ENCODE assay signal across 1 cellular context in the genomic region with DNA sequence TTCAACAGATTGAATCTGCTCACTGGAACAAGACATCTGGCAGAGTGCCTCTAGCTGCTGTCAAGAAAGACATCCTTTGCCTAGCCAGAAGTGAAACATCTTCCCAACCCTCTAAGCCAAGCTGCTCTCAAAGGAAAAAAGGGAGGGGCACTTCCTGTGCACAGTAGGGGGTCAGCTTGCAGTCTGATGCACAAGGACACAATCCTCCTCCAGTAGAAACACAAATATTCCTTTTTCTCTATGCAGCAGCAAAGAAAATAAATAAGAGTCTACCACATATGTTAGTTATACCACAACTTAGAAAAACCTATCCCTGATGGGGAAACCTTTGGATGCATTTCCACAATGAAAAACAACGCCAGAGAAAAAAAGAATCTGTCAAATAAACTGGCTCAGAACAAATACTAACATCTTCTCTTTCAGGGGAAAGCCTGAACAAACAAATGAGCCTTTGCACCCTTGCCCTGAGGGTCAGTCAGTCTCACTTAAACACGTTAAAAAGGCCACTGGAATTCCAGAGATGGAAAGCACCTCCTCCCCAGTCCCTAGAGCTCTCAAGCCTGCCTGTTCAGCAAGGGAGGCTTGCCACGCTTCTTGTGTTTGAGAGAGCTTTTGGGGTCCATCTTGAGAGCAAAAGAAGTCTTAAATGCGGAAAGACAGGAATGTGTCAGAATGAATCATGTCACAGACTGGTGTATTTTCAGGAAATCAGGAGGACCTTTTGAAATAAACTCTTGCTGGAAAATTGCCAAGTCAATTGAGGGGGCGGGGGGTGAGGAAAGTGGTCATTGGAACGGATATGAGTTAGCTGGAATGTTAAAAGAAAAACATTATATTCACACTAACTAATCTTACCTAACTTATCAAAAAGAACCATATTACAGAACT.
TF ChIP-seq lines count a peak whose summit lies in the region.

No MANE protein-coding gene starts in this region.

TF ChIP-seq in HepG2, 621 proteins besides CTCF, POLR2A, EP300 and RAD21 (continued from another document and continues in another):
- TF ChIP-seq HNRNPL (IDR thresholded peaks at IDR 0.05; ENCODE audit: low read depth, low read length) (no peak), BCL6 (CRISPR knock-in tag; IDR thresholded peaks at IDR 0.05) (peak; percentile 70), ZBTB38 (CRISPR knock-in tag; IDR thresholded peaks at IDR 0.05) (no peak), TOPORS (CRISPR knock-in tag; IDR thresholded peaks at IDR 0.05) (no peak), RERE (CRISPR knock-in tag; IDR thresholded peaks at IDR 0.05; ENCODE audit: low read depth) (0 out of 2 replicates have a peak, but pooled peaks have one; percentile 22), CBX5 (CRISPR knock-in tag; IDR thresholded peaks at IDR 0.05; ENCODE audit: borderline replicate concordance) (no peak), ZNF260 (CRISPR knock-in tag; IDR thresholded peaks at IDR 0.05; ENCODE audit: borderline replicate concordance, low read depth) (no peak), FOXP1 (IDR thresholded peaks at IDR 0.05) (no peak), FOXP1 (CRISPR knock-in tag; IDR thresholded peaks at IDR 0.05) (peak; percentile 48; the same call in 1 of the 2 replicates), SNAPC4 (CRISPR knock-in tag; IDR thresholded peaks at IDR 0.05) (no peak), SOX6 (IDR thresholded peaks at IDR 0.05) (no peak), SOX6 (CRISPR knock-in tag; IDR thresholded peaks at IDR 0.05) (peak; percentile 67), MTERF4 (CRISPR knock-in tag; IDR thresholded peaks at IDR 0.05) (no peak), ZNF292 (CRISPR knock-in tag; IDR thresholded peaks at IDR 0.05; ENCODE audit: borderline replicate concordance, low read depth) (0 out of 2 replicates have a peak, but pooled peaks have one; percentile 28), HNRNPLL (IDR thresholded peaks at IDR 0.05; ENCODE audit: low read depth, low read length, poor library complexity, severe bottlenecking) (no peak), RORA (CRISPR knock-in tag; IDR thresholded peaks at IDR 0.05) (no peak), HNF4A (CRISPR knock-in tag; IDR thresholded peaks at IDR 0.05) (peak; percentile 56), MNT (IDR thresholded peaks at IDR 0.05) (no peak), ZSCAN12 (CRISPR knock-in tag; IDR thresholded peaks at IDR 0.05) (no peak), SP5 (CRISPR knock-in tag; IDR thresholded peaks at IDR 0.05; ENCODE audit: borderline replicate concordance, low read depth) (no peak; the same call in 1 of the 2 replicates), ZNF570 (CRISPR knock-in tag; IDR thresholded peaks at IDR 0.05; ENCODE audit: borderline replicate concordance) (no peak), ZNF20 (CRISPR knock-in tag; IDR thresholded peaks at IDR 0.05) (no peak), PITX1 (CRISPR knock-in tag; IDR thresholded peaks at IDR 0.05) (peak; percentile 64; the same call in 1 of the 2 replicates), ZFP62 (CRISPR knock-in tag; IDR thresholded peaks at IDR 0.05) (no peak), ARID5B (CRISPR knock-in tag; IDR thresholded peaks at IDR 0.05) (peak; percentile 72), RXRA (CRISPR knock-in tag; IDR thresholded peaks at IDR 0.05) (peak; percentile 36; the same call in 1 of the 2 replicates), ZNF629 (CRISPR knock-in tag; conservative IDR thresholded peaks at IDR 0.05) (no peak)
- TF ChIP-seq, protein P1, sequence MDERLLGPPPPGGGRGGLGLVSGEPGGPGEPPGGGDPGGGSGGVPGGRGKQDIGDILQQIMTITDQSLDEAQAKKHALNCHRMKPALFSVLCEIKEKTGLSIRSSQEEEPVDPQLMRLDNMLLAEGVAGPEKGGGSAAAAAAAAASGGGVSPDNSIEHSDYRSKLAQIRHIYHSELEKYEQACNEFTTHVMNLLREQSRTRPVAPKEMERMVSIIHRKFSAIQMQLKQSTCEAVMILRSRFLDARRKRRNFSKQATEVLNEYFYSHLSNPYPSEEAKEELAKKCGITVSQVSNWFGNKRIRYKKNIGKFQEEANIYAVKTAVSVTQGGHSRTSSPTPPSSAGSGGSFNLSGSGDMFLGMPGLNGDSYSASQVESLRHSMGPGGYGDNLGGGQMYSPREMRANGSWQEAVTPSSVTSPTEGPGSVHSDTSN (CRISPR knock-in tag; IDR thresholded peaks at IDR 0.05) = no peak
- TF ChIP-seq, protein P2, sequence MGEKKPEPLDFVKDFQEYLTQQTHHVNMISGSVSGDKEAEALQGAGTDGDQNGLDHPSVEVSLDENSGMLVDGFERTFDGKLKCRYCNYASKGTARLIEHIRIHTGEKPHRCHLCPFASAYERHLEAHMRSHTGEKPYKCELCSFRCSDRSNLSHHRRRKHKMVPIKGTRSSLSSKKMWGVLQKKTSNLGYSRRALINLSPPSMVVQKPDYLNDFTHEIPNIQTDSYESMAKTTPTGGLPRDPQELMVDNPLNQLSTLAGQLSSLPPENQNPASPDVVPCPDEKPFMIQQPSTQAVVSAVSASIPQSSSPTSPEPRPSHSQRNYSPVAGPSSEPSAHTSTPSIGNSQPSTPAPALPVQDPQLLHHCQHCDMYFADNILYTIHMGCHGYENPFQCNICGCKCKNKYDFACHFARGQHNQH (CRISPR knock-in tag; IDR thresholded peaks at IDR 0.05) = 0 out of 2 replicates have a peak, but pooled peaks have one; percentile 52
- TF ChIP-seq, protein P3, sequence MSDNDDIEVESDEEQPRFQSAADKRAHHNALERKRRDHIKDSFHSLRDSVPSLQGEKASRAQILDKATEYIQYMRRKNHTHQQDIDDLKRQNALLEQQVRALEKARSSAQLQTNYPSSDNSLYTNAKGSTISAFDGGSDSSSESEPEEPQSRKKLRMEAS (IDR thresholded peaks at IDR 0.05) = 0 out of 2 replicates have a peak, but pooled peaks have one; percentile 23
